32 cellular contexts compared by ENCODE assay signal in genomic region chr1:30342535-30343141, GRCh38.
DNase-seq lines count a peak whose midpoint lies in the region; ATAC-seq, FAIRE-seq and TF ChIP-seq lines count a peak whose summit lies in the region.
"Had no signal": no experiment of that assay in that cellular context is flagged by ENCODE, and none has a peak within 500 bp of the region (broad histone marks: within the 10 kb centered on the region; RNA-seq: fewer than 3 reads in every experiment).

No MANE protein-coding gene starts in this region.

- no peaks in the 10 kb centered on the region; the same call in 1 of the 2 replicates for H3K27me3 ChIP-seq in HUES48 (ENCODE audit: control insufficient read depth, insufficient read depth, low read length)
- no peaks in the 10 kb centered on the region for H3K27me3 ChIP-seq in iPS DF 6.9 (ENCODE audit: control insufficient read depth, insufficient read depth, low read length)
- H3K27me3 ChIP-seq in mesendoderm (ENCODE audit: insufficient read depth, low read length, poor library complexity), result no peaks in the 10 kb centered on the region

- FAIRE-seq in A549 (lab: Jason Lieb, UNC) (no peak), GM19239 (lab: Jason Lieb, UNC) (no peak)
- FAIRE-seq: GM18507 had no signal

- H3K4me2 ChIP-seq in A549 (no peak overlapping the region), mesendoderm (ENCODE audit: low read length) (no peak overlapping the region)
- H3K4me2 ChIP-seq: PC-9 had no signal

- CTCF ChIA-PET in A549 (lab: Yijun Ruan, JAX), result no interaction called here

- no peak for TF ChIP-seq RAD21 in A549 (conservative IDR thresholded peaks at IDR 0.05 in 1 of 2, IDR thresholded peaks at IDR 0.05 in 1 of 2)

- no peaks in the 10 kb centered on the region for H3K79me1 ChIP-seq in mesendoderm (ENCODE audit: low read length)

- H3K9ac ChIP-seq in HUES48 (ENCODE audit: low read depth, low read length), result no peak overlapping the region
- H3K9ac ChIP-seq in mesendoderm (ENCODE audit: low read length), result no peak overlapping the region
- H3K9ac ChIP-seq: parathyroid adenoma had no signal

- H3K36me3 ChIP-seq in HUES48 (ENCODE audit: control insufficient read depth, insufficient read depth, low read length) (no peaks in the 10 kb centered on the region), iPS DF 6.9 (ENCODE audit: control insufficient read depth, insufficient read depth, low read length) (no peaks in the 10 kb centered on the region), mesendoderm (ENCODE audit: control insufficient read depth, insufficient read depth, low read length) (no peaks in the 10 kb centered on the region)
- H3K36me3 ChIP-seq: HAP-1, thoracic aorta, uterus had no signal

- H3K4me3 ChIP-seq in A549 (no peak overlapping the region), HUES48 (ENCODE audit: low read depth, low read length) (peak overlapping the region; percentile 56), iPS DF 6.9 (ENCODE audit: low read length) (peak overlapping the region; percentile 12), mesendoderm (ENCODE audit: low read length) (no peak overlapping the region)
- H3K4me3 ChIP-seq: HAP-1, PC-9, thoracic aorta, uterus had no signal

- no peak for TF ChIP-seq EP300 in A549 (IDR thresholded peaks at IDR 0.05)

- H3K4me1 ChIP-seq in A549 (0 out of 3 replicates have a peak, but pooled peaks cover 4% of the 10 kb centered on the region), HUES48 (ENCODE audit: control insufficient read depth, insufficient read depth, low read length) (peaks cover 6% of the 10 kb centered on the region; the same call in 1 of the 2 replicates), iPS DF 6.9 (ENCODE audit: control insufficient read depth, insufficient read depth, low read length) (no peaks in the 10 kb centered on the region), mesendoderm (ENCODE audit: control insufficient read depth, low read depth, low read length) (no peaks in the 10 kb centered on the region)
- H3K4me1 ChIP-seq: HAP-1, parathyroid adenoma, uterus had no signal

- no peak for TF ChIP-seq POLR2A in A549 (IDR thresholded peaks at IDR 0.05; ENCODE audit: low read length)

- no peak overlapping the region for H4K8ac ChIP-seq in mesendoderm (ENCODE audit: low read depth, low read length)

- WGBS in A549 (ENCODE audit: missing lambda C conversion rate), result 41% methylated on average over 23 of the region's 33 CpGs
- WGBS in iPS DF 6.9 (ENCODE audit: insufficient coverage, insufficient read length), result no CpG with 5 or more reads among the region's 33 CpGs
- no CpG with 5 or more reads among the region's 33 CpGs for WGBS in mesendoderm (ENCODE audit: extremely low coverage, insufficient coverage, low lambda C conversion rate)

- H2BK5ac ChIP-seq in mesendoderm (ENCODE audit: low read length), result no peak overlapping the region

- no peak overlapping the region for H3K56ac ChIP-seq in mesendoderm (ENCODE audit: low read length)

- TF ChIP-seq CTCF in A549 (IDR thresholded peaks at IDR 0.05), result no peak

- H2BK120ac ChIP-seq in mesendoderm (ENCODE audit: low read depth, low read length), result no peak overlapping the region

- H3K18ac ChIP-seq in mesendoderm (ENCODE audit: low read length), result no peak overlapping the region

- ATAC-seq in A549 (no peak), GM19455 (IDR thresholded peaks at IDR 0.05; ENCODE audit: unreplicated experiment) (no peak)
- ATAC-seq: CD8-positive, alpha-beta T cell; left cardiac atrium; right cardiac atrium; stimulated activated naive CD8-positive, alpha-beta T cell treated with anti-CD3 and anti-CD28 coated beads, Interleukin-15, amount 100 ng/mL, for 72 hours had no signal

- no peaks in the 10 kb centered on the region for H3K79me2 ChIP-seq in mesendoderm (ENCODE audit: control insufficient read depth, insufficient read depth, low read length)
- H3K79me2 ChIP-seq: parathyroid adenoma had no signal

- H3K9me3 ChIP-seq in A549 (no peaks in the 10 kb centered on the region; the same call in 2 of the 3 replicates), HUES48 (ENCODE audit: control insufficient read depth, insufficient read depth, low read length) (no peaks in the 10 kb centered on the region), iPS DF 6.9 (ENCODE audit: control insufficient read depth, insufficient read depth, low read length) (no peaks in the 10 kb centered on the region)
- H3K9me3 ChIP-seq: HAP-1, uterus had no signal

- POLR2A ChIA-PET in A549 (lab: Yijun Ruan, JAX), result no interaction called here

- no peak overlapping the region for H2BK15ac ChIP-seq in mesendoderm (replicated peaks; ENCODE audit: low read depth)

- no peak for DNase-seq in A549 (ENCODE audit: low read depth in 1 of 2, low spot score in 1 of 2)
- DNase-seq in iPS DF 6.9 (ENCODE audit: low read depth, low spot score), result no peak
- peak; percentile 20 for DNase-seq in mesendoderm
- no peak for DNase-seq in NAMALWA (ENCODE audit: low spot score)
- no peak for DNase-seq in GM19239 (ENCODE audit: insufficient read length, low spot score)
- no peak for DNase-seq in NCI-H1105 treated with DMSO at 0.1 percent for 48 hours (lab: John Stamatoyannopoulos, UW)
- DNase-seq: ACHN; activated CD4-positive, alpha-beta memory T cell treated with anti-CD3 and anti-CD28 coated beads, Interleukin-2, amount 10 ng/mL, durations not matched to agents 7 days and 5 days; activated CD4-positive, alpha-beta T cell treated with anti-CD3 and anti-CD28 coated beads for 1 hour; activated T-cell treated with anti-CD3 and anti-CD28 coated beads for 4 hours; amygdala; CD8-positive, alpha-beta T cell; left cardiac atrium; NCI-H1436 treated with DMSO at 0.1 percent for 48 hours; NCI-H2081 treated with DMSO at 0.1 percent for 48 hours; NCI-H2227 treated with DMSO at 0.1 percent for 48 hours; NCI-H526; NK-92 treated with Interleukin-12 subunit alpha and Interleukin-12 subunit beta, amount 100 ng/mL, for 24 hours; PC-9; SHP77; stimulated activated CD8-positive, alpha-beta memory T cell treated with anti-CD3 and anti-CD28 coated beads, Interleukin-4, amount 100 ng/mL, for 48 hours; stimulated activated naive CD8-positive, alpha-beta T cell treated with anti-CD3 and anti-CD28 coated beads, Interleukin-15, amount 100 ng/mL, for 72 hours; T-helper 2 cell; uterus had no signal

- H2AK5ac ChIP-seq in mesendoderm (ENCODE audit: low read length), result no peak overlapping the region

- no peak overlapping the region for H4K5ac ChIP-seq in mesendoderm (ENCODE audit: low read length)

- H3K23ac ChIP-seq in mesendoderm (ENCODE audit: low read length), result no peak overlapping the region

- H3K27ac ChIP-seq in A549 (no peak overlapping the region), HUES48 (ENCODE audit: low read depth, low read length) (no peak overlapping the region), iPS DF 6.9 (ENCODE audit: low read length) (no peak overlapping the region), mesendoderm (ENCODE audit: low read depth, low read length) (no peak overlapping the region)
- H3K27ac ChIP-seq: HL-60, parathyroid adenoma, PC-9, thoracic aorta, uterus had no signal

- H3K4ac ChIP-seq in mesendoderm (ENCODE audit: low read depth, low read length), result no peak overlapping the region

TF ChIP-seq in A549, 52 proteins besides CTCF, POLR2A, EP300 and RAD21:
- TF ChIP-seq, protein P1, sequence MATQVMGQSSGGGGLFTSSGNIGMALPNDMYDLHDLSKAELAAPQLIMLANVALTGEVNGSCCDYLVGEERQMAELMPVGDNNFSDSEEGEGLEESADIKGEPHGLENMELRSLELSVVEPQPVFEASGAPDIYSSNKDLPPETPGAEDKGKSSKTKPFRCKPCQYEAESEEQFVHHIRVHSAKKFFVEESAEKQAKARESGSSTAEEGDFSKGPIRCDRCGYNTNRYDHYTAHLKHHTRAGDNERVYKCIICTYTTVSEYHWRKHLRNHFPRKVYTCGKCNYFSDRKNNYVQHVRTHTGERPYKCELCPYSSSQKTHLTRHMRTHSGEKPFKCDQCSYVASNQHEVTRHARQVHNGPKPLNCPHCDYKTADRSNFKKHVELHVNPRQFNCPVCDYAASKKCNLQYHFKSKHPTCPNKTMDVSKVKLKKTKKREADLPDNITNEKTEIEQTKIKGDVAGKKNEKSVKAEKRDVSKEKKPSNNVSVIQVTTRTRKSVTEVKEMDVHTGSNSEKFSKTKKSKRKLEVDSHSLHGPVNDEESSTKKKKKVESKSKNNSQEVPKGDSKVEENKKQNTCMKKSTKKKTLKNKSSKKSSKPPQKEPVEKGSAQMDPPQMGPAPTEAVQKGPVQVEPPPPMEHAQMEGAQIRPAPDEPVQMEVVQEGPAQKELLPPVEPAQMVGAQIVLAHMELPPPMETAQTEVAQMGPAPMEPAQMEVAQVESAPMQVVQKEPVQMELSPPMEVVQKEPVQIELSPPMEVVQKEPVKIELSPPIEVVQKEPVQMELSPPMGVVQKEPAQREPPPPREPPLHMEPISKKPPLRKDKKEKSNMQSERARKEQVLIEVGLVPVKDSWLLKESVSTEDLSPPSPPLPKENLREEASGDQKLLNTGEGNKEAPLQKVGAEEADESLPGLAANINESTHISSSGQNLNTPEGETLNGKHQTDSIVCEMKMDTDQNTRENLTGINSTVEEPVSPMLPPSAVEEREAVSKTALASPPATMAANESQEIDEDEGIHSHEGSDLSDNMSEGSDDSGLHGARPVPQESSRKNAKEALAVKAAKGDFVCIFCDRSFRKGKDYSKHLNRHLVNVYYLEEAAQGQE (IDR thresholded peaks at IDR 0.05), result peak; percentile 21; the same call in 1 of the 2 replicates
- TF ChIP-seq CBX2 (IDR thresholded peaks at IDR 0.05; ENCODE audit: borderline replicate concordance, low read depth) (no peak), CEBPB (IDR thresholded peaks at IDR 0.05) (no peak)

Comparison
In these comparisons a context has a peak if more than half of its experiments do, and no peak if none do; other contexts are left out.
1. H3K4me3 ChIP-seq: peak in HUES48 (single experiment) and iPS DF 6.9 (single experiment); none in A549 (single experiment) and mesendoderm (single experiment).